ENCODE assay signal across 18 cellular contexts in the genomic region with DNA sequence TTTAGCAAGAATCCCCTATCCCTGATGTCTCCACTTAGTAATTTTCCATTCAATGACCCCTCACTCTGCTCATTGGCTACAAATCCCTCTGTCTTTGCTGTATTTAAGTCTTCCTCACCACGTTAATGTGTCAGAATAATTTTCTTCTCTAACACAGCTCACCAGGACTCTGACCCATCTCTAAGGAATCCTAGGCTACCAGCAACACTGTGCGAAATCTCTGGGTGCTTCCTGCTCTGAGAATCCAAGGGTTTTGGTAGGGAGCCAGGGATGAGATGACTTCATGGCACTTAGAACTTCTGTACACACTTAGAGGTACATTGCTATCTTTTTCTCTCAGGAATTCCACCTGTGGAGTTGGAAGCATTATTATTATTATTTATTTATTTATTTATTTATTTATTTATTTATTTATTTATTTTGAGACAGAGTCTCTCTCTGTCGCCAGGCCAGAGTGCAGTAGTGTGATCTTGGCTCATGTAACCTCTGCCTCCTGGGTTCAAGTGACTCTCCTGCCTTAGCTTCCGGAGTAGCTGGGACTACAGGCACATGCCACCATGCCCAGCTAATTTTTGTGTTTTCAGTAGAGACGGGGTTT. TPM values are rescaled to one million over a fixed set of nuclear protein-coding genes. Genes with fewer than 3 reads are reported as not detected.
DNase-seq lines count a peak whose midpoint lies in the region; ATAC-seq and TF ChIP-seq lines count a peak whose summit lies in the region.
"Had no signal": no experiment of that assay in that cellular context is flagged by ENCODE, and none has a peak within 500 bp of the region (broad histone marks: within the 10 kb centered on the region; RNA-seq: fewer than 3 reads in every experiment).

No MANE protein-coding gene starts in this region.

- no peak overlapping the region for H3K27ac Mint-ChIP-seq in mesothelial cell of epicardium
- H3K27ac Mint-ChIP-seq: activated CD4-positive, alpha-beta T cell treated with anti-CD3 and anti-CD28 coated beads for 36 hours; activated naive CD8-positive, alpha-beta T cell had no signal

- H3K4me3 Mint-ChIP-seq in mesothelial cell of epicardium = no peak overlapping the region
- H3K4me3 Mint-ChIP-seq: activated CD4-positive, alpha-beta T cell treated with anti-CD3 and anti-CD28 coated beads for 36 hours; activated naive CD8-positive, alpha-beta T cell had no signal

- H3K27ac ChIP-seq in HEK293 (ENCODE audit: extremely low read depth, low read depth, low read length) = no peak overlapping the region
- H3K27ac ChIP-seq: hepatocyte, parathyroid adenoma, spleen had no signal

- no peaks in the 10 kb centered on the region for H3K9me3 ChIP-seq in HEK293 (ENCODE audit: control insufficient read depth, insufficient read depth, low read depth, low read length)
- H3K9me3 ChIP-seq: spleen had no signal

- DNase-seq in 8988T (peak; percentile 63), fibroblast of the aortic adventitia (ENCODE audit: low read depth) (peak; percentile 16), activated T-cell treated with anti-CD3 and anti-CD28 coated beads for 4 hours (no peak), DMS79 treated with DMSO at 0.1 percent for 48 hours (lab: John Stamatoyannopoulos, UW) (no peak), erythroblast (lab: John Stamatoyannopoulos, UW) (no peak), mesothelial cell of epicardium (ENCODE audit: low spot score in 2 of 2, unreplicated experiment in 2 of 2) (no peak)
- DNase-seq: activated CD4-positive, alpha-beta T cell treated with anti-CD3 and anti-CD28 coated beads for 36 hours; NCI-H2081; NCI-H82; spleen; stimulated activated naive CD8-positive, alpha-beta T cell treated with anti-CD3 and anti-CD28 coated beads, Interleukin-15, Interleukin-2, amounts not matched to agents 100 U/mL and 50 U/mL, for 24 hours had no signal

- H3K27me3 Mint-ChIP-seq in mesothelial cell of epicardium (ENCODE audit: low read depth) = no peaks in the 10 kb centered on the region
- H3K27me3 Mint-ChIP-seq: activated naive CD8-positive, alpha-beta T cell had no signal

- peak; percentile 78 for ATAC-seq in SK-N-SH treated with all-trans-retinoic acid at 6 μM for 48 hours
- ATAC-seq: activated CD4-positive, alpha-beta T cell treated with anti-CD3 and anti-CD28 coated beads for 36 hours; Right ventricle myocardium inferior; stimulated activated naive CD8-positive, alpha-beta T cell treated with anti-CD3 and anti-CD28 coated beads, Interleukin-15, Interleukin-2, amounts not matched to agents 100 U/mL and 50 U/mL, for 24 hours had no signal

- no peak for TF ChIP-seq POLR2A in erythroblast (IDR thresholded peaks at IDR 0.05; ENCODE audit: low read length)

- H3K4me1 Mint-ChIP-seq in mesothelial cell of epicardium = peaks cover 4% of the 10 kb centered on the region
- H3K4me1 Mint-ChIP-seq: activated CD4-positive, alpha-beta T cell treated with anti-CD3 and anti-CD28 coated beads for 36 hours had no signal

- no peaks in the 10 kb centered on the region for H3K36me3 ChIP-seq in HEK293 (ENCODE audit: control insufficient read depth in 2 of 2, insufficient read depth in 1 of 2, low read length in 2 of 2)
- H3K36me3 ChIP-seq: spleen had no signal

- H3K4me3 ChIP-seq in HEK293 (ENCODE audit: low read depth, low read length) (no peak overlapping the region), fibroblast of the aortic adventitia (ENCODE audit: low read depth, low read length) (no peak overlapping the region)
- H3K4me3 ChIP-seq: hepatocyte, spleen had no signal

- no peaks in the 10 kb centered on the region for H3K36me3 Mint-ChIP-seq in mesothelial cell of epicardium
- H3K36me3 Mint-ChIP-seq: activated naive CD8-positive, alpha-beta T cell had no signal

- TF ChIP-seq CTCF in HEK293 (tag by site-specific recombination; IDR thresholded peaks at IDR 0.05) (no peak), fibroblast of the aortic adventitia (IDR thresholded peaks at IDR 0.05; ENCODE audit: insufficient read depth, low read length) (no peak), mesothelial cell of epicardium (IDR thresholded peaks at IDR 0.05; ENCODE audit: unreplicated experiment) (no peak)

- no peaks in the 10 kb centered on the region for H3K4me1 ChIP-seq in HEK293 (ENCODE audit: control insufficient read depth, insufficient read depth, low read length)
- H3K4me1 ChIP-seq: parathyroid adenoma had no signal

- H3K9me3 Mint-ChIP-seq in mesothelial cell of epicardium = no peaks in the 10 kb centered on the region

- POLR2A ChIA-PET in HEK293 (lab: Yijun Ruan, JAX) = no interaction called here

- CTCF ChIA-PET in HEK293 (lab: Yijun Ruan, JAX) = no interaction called here

TF ChIP-seq in HEK293, 187 proteins besides CTCF, POLR2A, EP300 and RAD21 (continues in another document):
- TF ChIP-seq ZNF132 (tag by site-specific recombination; IDR thresholded peaks at IDR 0.05; ENCODE audit: borderline replicate concordance) = no peak
- TF ChIP-seq ZBTB21 (tag by site-specific recombination; IDR thresholded peaks at IDR 0.05) = peak; percentile 45; the same call in 1 of the 2 replicates
- TF ChIP-seq ZNF626 (tag by site-specific recombination; IDR thresholded peaks at IDR 0.05) = no peak
- TF ChIP-seq ZNF664 (tag by site-specific recombination; IDR thresholded peaks at IDR 0.05) = 0 out of 2 replicates have a peak, but pooled peaks have one; percentile 23
- TF ChIP-seq, protein P1, sequence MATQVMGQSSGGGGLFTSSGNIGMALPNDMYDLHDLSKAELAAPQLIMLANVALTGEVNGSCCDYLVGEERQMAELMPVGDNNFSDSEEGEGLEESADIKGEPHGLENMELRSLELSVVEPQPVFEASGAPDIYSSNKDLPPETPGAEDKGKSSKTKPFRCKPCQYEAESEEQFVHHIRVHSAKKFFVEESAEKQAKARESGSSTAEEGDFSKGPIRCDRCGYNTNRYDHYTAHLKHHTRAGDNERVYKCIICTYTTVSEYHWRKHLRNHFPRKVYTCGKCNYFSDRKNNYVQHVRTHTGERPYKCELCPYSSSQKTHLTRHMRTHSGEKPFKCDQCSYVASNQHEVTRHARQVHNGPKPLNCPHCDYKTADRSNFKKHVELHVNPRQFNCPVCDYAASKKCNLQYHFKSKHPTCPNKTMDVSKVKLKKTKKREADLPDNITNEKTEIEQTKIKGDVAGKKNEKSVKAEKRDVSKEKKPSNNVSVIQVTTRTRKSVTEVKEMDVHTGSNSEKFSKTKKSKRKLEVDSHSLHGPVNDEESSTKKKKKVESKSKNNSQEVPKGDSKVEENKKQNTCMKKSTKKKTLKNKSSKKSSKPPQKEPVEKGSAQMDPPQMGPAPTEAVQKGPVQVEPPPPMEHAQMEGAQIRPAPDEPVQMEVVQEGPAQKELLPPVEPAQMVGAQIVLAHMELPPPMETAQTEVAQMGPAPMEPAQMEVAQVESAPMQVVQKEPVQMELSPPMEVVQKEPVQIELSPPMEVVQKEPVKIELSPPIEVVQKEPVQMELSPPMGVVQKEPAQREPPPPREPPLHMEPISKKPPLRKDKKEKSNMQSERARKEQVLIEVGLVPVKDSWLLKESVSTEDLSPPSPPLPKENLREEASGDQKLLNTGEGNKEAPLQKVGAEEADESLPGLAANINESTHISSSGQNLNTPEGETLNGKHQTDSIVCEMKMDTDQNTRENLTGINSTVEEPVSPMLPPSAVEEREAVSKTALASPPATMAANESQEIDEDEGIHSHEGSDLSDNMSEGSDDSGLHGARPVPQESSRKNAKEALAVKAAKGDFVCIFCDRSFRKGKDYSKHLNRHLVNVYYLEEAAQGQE (tag by site-specific recombination; IDR thresholded peaks at IDR 0.05) = peak; percentile 52; the same call in 1 of the 2 replicates
- 0 out of 2 replicates have a peak, but pooled peaks have one; percentile 24 for TF ChIP-seq ZNF558 (tag by site-specific recombination; IDR thresholded peaks at IDR 0.05)
- TF ChIP-seq HOXA7 (CRISPR knock-in tag; IDR thresholded peaks at IDR 0.05; ENCODE audit: borderline replicate concordance) = no peak

TF ChIP-seq in SK-N-SH treated with all-trans-retinoic acid at 6 μM for 48 hours, 23 proteins besides CTCF, POLR2A, EP300 and RAD21:
- no peak for TF ChIP-seq TOX (CRISPR knock-in tag; IDR thresholded peaks at IDR 0.05; ENCODE audit: borderline replicate concordance)

RNA-seq across cellular contexts. Expression of a gene that starts 53.5 kb away (rescaled TPM):
- total RNA-seq in fibroblast of the aortic adventitia (ENCODE audit: low replicate concordance) (not detected in 2 replicates), mesothelial cell of epicardium (not detected in 3 replicates)
- total RNA-seq: activated CD4-positive, alpha-beta T cell treated with anti-CD3 and anti-CD28 coated beads for 36 hours; endothelial cell of umbilical vein; hepatocyte; Right ventricle myocardium inferior; spleen had no signal

Comparison
In these comparisons a context has a peak if more than half of its experiments do, and no peak if none do; other contexts are left out.
1. DNase-seq: peak in 8988T (single experiment) and fibroblast of the aortic adventitia (single experiment); none in activated T-cell treated with anti-CD3 and anti-CD28 coated beads for 4 hours (single experiment), DMS79 treated with DMSO at 0.1 percent for 48 hours (single experiment), erythroblast (0 of 2) and mesothelial cell of epicardium (0 of 2).